Comparison of ENCODE assay signal across 10 cellular contexts in the genomic region with DNA sequence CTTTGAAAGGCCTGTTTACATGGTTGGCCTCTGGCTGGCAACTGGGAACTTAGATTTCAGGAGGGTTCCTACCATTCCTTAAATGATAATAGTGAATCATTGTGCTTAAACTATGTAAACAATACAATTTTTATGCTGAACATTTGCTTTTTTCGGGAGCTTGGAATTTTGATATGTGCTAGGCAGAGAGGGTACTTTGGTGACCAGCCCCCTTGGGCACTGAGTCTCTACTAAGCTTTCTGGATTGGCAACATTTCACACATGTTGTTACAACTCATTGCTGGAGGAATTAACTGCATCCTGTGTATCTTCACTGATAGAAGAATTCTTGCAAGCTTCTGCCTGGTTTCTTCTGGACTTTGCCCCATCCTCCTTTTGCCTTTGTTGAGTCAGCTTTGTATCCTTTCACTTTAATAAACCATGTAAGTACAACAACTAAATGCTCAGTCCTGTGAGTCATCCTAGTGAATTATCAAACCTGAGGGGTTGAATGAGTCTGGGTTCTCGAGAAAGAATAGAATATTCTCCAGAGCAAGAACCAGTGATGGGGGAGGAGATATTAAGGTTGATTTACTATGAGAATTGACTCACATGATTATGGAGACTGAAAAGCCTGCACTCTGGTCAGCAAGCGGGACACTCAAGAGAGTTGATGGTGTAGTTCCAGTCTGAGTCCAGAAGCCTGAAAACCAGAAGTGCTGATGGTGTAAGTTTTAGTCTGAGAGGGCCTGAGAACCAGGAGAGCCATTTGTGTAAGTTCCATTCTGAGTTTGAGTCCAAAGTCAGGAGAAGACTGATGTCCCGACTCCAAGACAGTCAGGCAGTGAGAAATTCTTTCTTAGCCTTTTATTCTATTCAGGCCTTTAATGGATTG. TPM values are rescaled to one million over a fixed set of nuclear protein-coding genes. Genes with fewer than 3 reads are reported as not detected.
A peak's percentile ranks its signal among the peaks of the same experiment; 100 is the strongest.
DNase-seq lines count a peak whose midpoint lies in the region; ATAC-seq, FAIRE-seq and TF ChIP-seq lines count a peak whose summit lies in the region.
"Had no signal": no experiment of that assay in that cellular context is flagged by ENCODE, and none has a peak within 500 bp of the region (broad histone marks: within the 10 kb centered on the region; RNA-seq: fewer than 3 reads in every experiment).

No MANE protein-coding gene starts in this region.

- WGBS in pancreas, 2 donors: 71 to 76% methylated on average over 4 of the region's 4 CpGs

- H3K27ac ChIP-seq in RWPE2 (ENCODE audit: poor library complexity, severe bottlenecking): peak overlapping the region; percentile 28
- no peak overlapping the region for H3K27ac ChIP-seq in pancreas

- intact Hi-C loops in pancreas (cut with DNase I): no loop called here

- H3K27me3 Mint-ChIP-seq in activated CD8-positive, alpha-beta T cell treated with anti-CD3 and anti-CD28 coated beads, Interleukin-2, amount 10 ng/mL, durations not matched to agents 7 days and 5 days (ENCODE audit: low read depth): no peaks in the 10 kb centered on the region

- H3K9me3 ChIP-seq in RWPE2 (ENCODE audit: severe bottlenecking): no peaks in the 10 kb centered on the region
- H3K9me3 ChIP-seq in pancreas: no peaks in the 10 kb centered on the region
- H3K9me3 ChIP-seq: ovary had no signal

- H3K9me3 Mint-ChIP-seq in activated CD8-positive, alpha-beta T cell treated with anti-CD3 and anti-CD28 coated beads, Interleukin-2, amount 10 ng/mL, durations not matched to agents 7 days and 5 days (ENCODE audit: insufficient read depth): no peaks in the 10 kb centered on the region

- H3K4me3 ChIP-seq in RWPE2 (ENCODE audit: severe bottlenecking) (no peak overlapping the region), fibroblast of mammary gland (ENCODE audit: control insufficient read depth, low read depth, low read length) (no peak overlapping the region), pancreas (no peak overlapping the region)
- H3K4me3 ChIP-seq: ovary had no signal

- H3K27me3 ChIP-seq in RWPE2 (ENCODE audit: insufficient read depth, poor library complexity, severe bottlenecking) (no peaks in the 10 kb centered on the region), pancreas (no peaks in the 10 kb centered on the region)
- H3K27me3 ChIP-seq: ovary had no signal

- POLR2A ChIA-PET in activated CD8-positive, alpha-beta T cell treated with anti-CD3 and anti-CD28 coated beads, Interleukin-2, amount 10 ng/mL, durations not matched to agents 7 days and 5 days (lab: Charles Lee): interaction anchor here (1.4 kb wide), 1 partner anchor 11 kb away, joined by 3 read pairs; no protein-coding TSS in a partner anchor

- CTCF ChIA-PET in activated CD8-positive, alpha-beta T cell treated with anti-CD3 and anti-CD28 coated beads, Interleukin-2, amount 10 ng/mL, durations not matched to agents 7 days and 5 days (lab: Charles Lee): interaction anchor here (1.1 kb wide), 1 partner anchor 186 kb away, joined by 5 read pairs; no protein-coding TSS in a partner anchor

- DNase-seq in ELR (ENCODE audit: low read depth) (peak; percentile 90), RWPE2 (ENCODE audit: low spot score) (no peak), fibroblast of mammary gland (ENCODE audit: low read depth) (peak; percentile 85), pancreas (no peak), iPS-NIHi7 (ENCODE audit: extremely low spot score) (no peak), omental fat pad (ENCODE audit: low spot score) (no peak)
- no peak for DNase-seq in activated CD8-positive, alpha-beta T cell treated with anti-CD3 and anti-CD28 coated beads, Interleukin-2, amount 10 ng/mL, durations not matched to agents 7 days and 5 days
- DNase-seq: ovary had no signal

- TF ChIP-seq CTCF in RWPE2 (IDR thresholded peaks at IDR 0.05; ENCODE audit: poor library complexity, severe bottlenecking) (no peak), fibroblast of mammary gland (conservative IDR thresholded peaks at IDR 0.05; ENCODE audit: control insufficient read depth, insufficient read depth, low read depth, low read length) (no peak), pancreas (IDR thresholded peaks at IDR 0.05) (no peak), omental fat pad (IDR thresholded peaks at IDR 0.05) (no peak)

- ATAC-seq in RWPE2 (ENCODE audit: low read depth) (peak; percentile 81), pancreas (peak in 3 of 4 donors; percentile 31 to 67 (median 63)), GM19351 (IDR thresholded peaks at IDR 0.05; ENCODE audit: unreplicated experiment) (no peak), omental fat pad (ENCODE audit: low FRiP score) (no peak)
- ATAC-seq in activated CD8-positive, alpha-beta T cell treated with anti-CD3 and anti-CD28 coated beads, Interleukin-2, amount 10 ng/mL, durations not matched to agents 7 days and 5 days: no peak

- peaks cover 24% of the 10 kb centered on the region for H3K36me3 Mint-ChIP-seq in activated CD8-positive, alpha-beta T cell treated with anti-CD3 and anti-CD28 coated beads, Interleukin-2, amount 10 ng/mL, durations not matched to agents 7 days and 5 days (ENCODE audit: low read depth)

- no peaks in the 10 kb centered on the region; the same call in 1 of the 2 replicates for H3K36me3 ChIP-seq in RWPE2 (ENCODE audit: low read depth)
- peaks cover 0 to 2% (median 0%) of the 10 kb centered on the region in 3 donors for H3K36me3 ChIP-seq in pancreas
- H3K36me3 ChIP-seq: ovary had no signal

- H3K4me1 ChIP-seq in RWPE2 (ENCODE audit: insufficient read depth, poor library complexity, severe bottlenecking) (peaks cover 16% of the 10 kb centered on the region), pancreas (peaks cover 0 to 3% (median 0%) of the 10 kb centered on the region in 3 donors)

- no peak for FAIRE-seq in pancreas (lab: Jason Lieb, UNC)

- H3K4me1 Mint-ChIP-seq in activated CD8-positive, alpha-beta T cell treated with anti-CD3 and anti-CD28 coated beads, Interleukin-2, amount 10 ng/mL, durations not matched to agents 7 days and 5 days (ENCODE audit: low read depth): peaks cover 6% of the 10 kb centered on the region

- no peak overlapping the region for H3K27ac Mint-ChIP-seq in activated CD8-positive, alpha-beta T cell treated with anti-CD3 and anti-CD28 coated beads, Interleukin-2, amount 10 ng/mL, durations not matched to agents 7 days and 5 days

- no peak overlapping the region for H3K4me3 Mint-ChIP-seq in activated CD8-positive, alpha-beta T cell treated with anti-CD3 and anti-CD28 coated beads, Interleukin-2, amount 10 ng/mL, durations not matched to agents 7 days and 5 days

RNA-seq across cellular contexts. Expression of a gene that starts 3.1 kb away (rescaled TPM):
- total RNA-seq in pancreas (1 to 10 TPM in 2 of 6 donors, under 1 TPM in 4; 0.32 to 1.8 (median 0.71) TPM), omental fat pad (10 to 100 TPM in 1 of 4 donors, 1 to 10 TPM in 3; 9.1 to 19.8 (median 9.7) TPM)
- under 1 TPM; 0.52 to 0.53 TPM for polyA plus RNA-seq in pancreas
- under 1 TPM; 0.23 to 0.26 TPM for total RNA-seq in activated CD8-positive, alpha-beta T cell treated with anti-CD3 and anti-CD28 coated beads, Interleukin-2, amount 10 ng/mL, durations not matched to agents 7 days and 5 days

RNA-seq across cellular contexts. Expression of a gene that starts 13.6 kb away (rescaled TPM):
- total RNA-seq in pancreas (10 to 100 TPM; 29.0 to 63.9 (median 36.8) TPM), omental fat pad (100 to 1,000 TPM in 3 of 4 donors, 10 to 100 TPM in 1; 94.4 to 130 (median 116) TPM)
- 100 to 1,000 TPM; 107 to 159 TPM for polyA plus RNA-seq in pancreas
- total RNA-seq in activated CD8-positive, alpha-beta T cell treated with anti-CD3 and anti-CD28 coated beads, Interleukin-2, amount 10 ng/mL, durations not matched to agents 7 days and 5 days: 100 to 1,000 TPM; 123 TPM

RNA-seq across cellular contexts. Expression of a gene that starts 54.8 kb away (rescaled TPM):
- 10 to 100 TPM in 1 of 6 donors, 1 to 10 TPM in 5; 6.9 to 14.2 (median 8.5) TPM for total RNA-seq in pancreas
- polyA plus RNA-seq in pancreas: 1 to 10 TPM; 1.6 to 6.6 TPM
- 10 to 100 TPM; 72.0 to 75.5 TPM for total RNA-seq in activated CD8-positive, alpha-beta T cell treated with anti-CD3 and anti-CD28 coated beads, Interleukin-2, amount 10 ng/mL, durations not matched to agents 7 days and 5 days
- total RNA-seq in omental fat pad: 10 to 100 TPM; 28.7 to 55.0 (median 35.1) TPM

RNA-seq across cellular contexts. Expression of a gene that starts 57.0 kb away (rescaled TPM):
- total RNA-seq in pancreas (under 1 TPM in 1 of 6 donors, not detected in 5; 0.12 TPM), omental fat pad (10 to 100 TPM in 1 of 4 donors, 1 to 10 TPM in 2, under 1 TPM in 1; 0.50 to 74.1 (median 2.6) TPM)
- under 1 TPM in 1 of 2 donors, not detected in 1; 0.53 TPM for polyA plus RNA-seq in pancreas
- not detected for total RNA-seq in activated CD8-positive, alpha-beta T cell treated with anti-CD3 and anti-CD28 coated beads, Interleukin-2, amount 10 ng/mL, durations not matched to agents 7 days and 5 days
- total RNA-seq: cerebellum had no signal

Comparison
In these comparisons a context has a peak if more than half of its experiments do, and no peak if none do; other contexts are left out.
1. DNase-seq: peak in ELR (single experiment) and fibroblast of mammary gland (single experiment); none in RWPE2 (single experiment), pancreas (0 of 6), iPS-NIHi7 (single experiment), activated CD8-positive, alpha-beta T cell treated with anti-CD3 and anti-CD28 coated beads, Interleukin-2, amount 10 ng/mL, durations not matched to agents 7 days and 5 days (single experiment) and omental fat pad (single experiment).
2. ATAC-seq: peak in RWPE2 (single experiment) and pancreas (3 of 4); none in GM19351 (single experiment), activated CD8-positive, alpha-beta T cell treated with anti-CD3 and anti-CD28 coated beads, Interleukin-2, amount 10 ng/mL, durations not matched to agents 7 days and 5 days (single experiment) and omental fat pad (single experiment).